Comparison of ENCODE assay signal across 8 cellular contexts in the genomic region with DNA sequence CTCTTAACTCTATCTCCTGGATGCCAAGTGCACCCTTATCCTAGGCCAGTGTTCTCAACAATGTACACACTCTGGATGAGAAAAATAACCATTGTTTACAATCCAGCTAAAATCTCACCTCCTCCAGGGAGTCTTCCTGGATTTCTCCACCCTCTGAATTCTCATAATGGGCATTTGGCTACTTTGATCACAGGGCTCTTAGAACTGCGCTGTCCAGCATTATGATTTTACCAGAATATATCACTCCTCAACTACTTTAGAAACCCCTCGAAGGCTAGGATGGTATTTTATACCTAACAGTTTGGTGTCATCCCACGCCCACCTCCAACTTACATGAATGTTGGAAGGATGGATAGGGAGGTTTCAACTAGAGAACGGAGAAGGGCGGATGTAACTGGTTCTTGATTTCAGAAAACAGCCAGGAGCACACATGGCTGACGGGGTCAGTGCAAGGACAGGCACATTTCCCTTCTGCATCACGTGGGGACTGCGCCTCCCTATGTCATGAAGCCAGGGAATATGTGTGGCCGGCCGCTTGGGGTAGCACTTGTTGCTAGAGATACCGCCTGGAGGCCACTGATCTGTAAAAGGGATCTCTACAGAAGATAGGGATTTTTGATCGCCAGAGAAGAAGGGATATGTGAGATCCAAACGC. TPM values are rescaled to one million over a fixed set of nuclear protein-coding genes. Genes with fewer than 3 reads are reported as not detected.
A peak's percentile ranks its signal among the peaks of the same experiment; 100 is the strongest.
DNase-seq lines count a peak whose midpoint lies in the region; ATAC-seq and TF ChIP-seq lines count a peak whose summit lies in the region.

No MANE protein-coding gene starts in this region.

- H3K9me2 ChIP-seq in GM23248 (ENCODE audit: insufficient read depth), result no peaks in the 10 kb centered on the region

- H3K36me3 ChIP-seq in CD8-positive, alpha-beta T cell (ENCODE audit: insufficient read depth, low read length), result peaks cover 5% of the 10 kb centered on the region
- H3K36me3 ChIP-seq in GM23248 (ENCODE audit: low read depth) (no peaks in the 10 kb centered on the region), neural progenitor cell (no peaks in the 10 kb centered on the region)

- WGBS in GM23248 (ENCODE audit: low coverage in 1 of 2, low lambda C conversion rate in 2 of 2, missing lambda C conversion rate in 2 of 2), 2 experiments, result 17% methylated on average over 13 of the region's 13 CpGs

- in situ Hi-C loops in GM23248 (cut with MboI), result no loop called here

- no peak for ATAC-seq in CD8-positive, alpha-beta T cell
- no peak for ATAC-seq in activated naive CD8-positive, alpha-beta T cell treated with anti-CD3 and anti-CD28 coated beads, Interleukin-2, amount 10 ng/mL, durations not matched to agents 7 days and 5 days (ENCODE audit: low read depth)
- ATAC-seq in GM21576 (IDR thresholded peaks at IDR 0.05; ENCODE audit: unreplicated experiment) (no peak), GM18517 (IDR thresholded peaks at IDR 0.05; ENCODE audit: unreplicated experiment) (no peak)

- no peaks in the 10 kb centered on the region for H3K27me3 ChIP-seq in CD8-positive, alpha-beta T cell (ENCODE audit: insufficient read depth, low read length)
- H3K27me3 ChIP-seq in GM23248 (replicated peaks; ENCODE audit: insufficient read depth) (no peaks in the 10 kb centered on the region), neural progenitor cell (peaks cover 24% of the 10 kb centered on the region)

- H3K36me3 Mint-ChIP-seq in CD8-positive, alpha-beta T cell, result peaks cover 24% of the 10 kb centered on the region
- H3K36me3 Mint-ChIP-seq in activated naive CD8-positive, alpha-beta T cell treated with anti-CD3 and anti-CD28 coated beads, Interleukin-2, amount 10 ng/mL, durations not matched to agents 7 days and 5 days, result peaks cover 20% of the 10 kb centered on the region
- H3K36me3 Mint-ChIP-seq in glutamatergic neuron (ENCODE audit: unreplicated experiment) (no peaks in the 10 kb centered on the region), neural progenitor cell (peaks cover 4% of the 10 kb centered on the region)

- TF ChIP-seq CTCF in CD8-positive, alpha-beta T cell (IDR thresholded peaks at IDR 0.05), result no peak
- no peak for TF ChIP-seq CTCF in glutamatergic neuron (IDR thresholded peaks at IDR 0.05; ENCODE audit: partially characterized antibody, unreplicated experiment)
- TF ChIP-seq CTCF in neural progenitor cell (IDR thresholded peaks at IDR 0.05), result peak; percentile 18

- peak overlapping the region; percentile 88 for H3K4me3 Mint-ChIP-seq in CD8-positive, alpha-beta T cell
- peak overlapping the region; percentile 92 for H3K4me3 Mint-ChIP-seq in activated naive CD8-positive, alpha-beta T cell treated with anti-CD3 and anti-CD28 coated beads, Interleukin-2, amount 10 ng/mL, durations not matched to agents 7 days and 5 days
- peak overlapping the region; percentile 81 for H3K4me3 Mint-ChIP-seq in glutamatergic neuron (ENCODE audit: unreplicated experiment)
- peak overlapping the region; percentile 90 for H3K4me3 Mint-ChIP-seq in neural progenitor cell

- POLR2A ChIA-PET in CD8-positive, alpha-beta T cell (lab: Charles Lee), result interaction anchor here (4.1 kb wide), 1 partner anchor 33 kb away, joined by 51 read pairs; the partner anchor contains the start of gene ZNF862
- POLR2A ChIA-PET in activated naive CD8-positive, alpha-beta T cell treated with anti-CD3 and anti-CD28 coated beads, Interleukin-2, amount 10 ng/mL, durations not matched to agents 7 days and 5 days (lab: Charles Lee), result interaction anchor here (0.6 kb wide), 1 partner anchor 18 kb away, joined by 4 read pairs; no protein-coding TSS in a partner anchor

- H3K4me3 ChIP-seq in CD8-positive, alpha-beta T cell (ENCODE audit: low read depth, low read length), result peak overlapping the region; percentile 80
- H3K4me3 ChIP-seq in GM23248, result peak overlapping the region; percentile 77
- peak overlapping the region; percentile 73 for H3K4me3 ChIP-seq in neural progenitor cell

- H3K4me1 Mint-ChIP-seq in CD8-positive, alpha-beta T cell (ENCODE audit: low read depth), result peaks cover 85% of the 10 kb centered on the region
- peaks cover 70% of the 10 kb centered on the region for H3K4me1 Mint-ChIP-seq in activated naive CD8-positive, alpha-beta T cell treated with anti-CD3 and anti-CD28 coated beads, Interleukin-2, amount 10 ng/mL, durations not matched to agents 7 days and 5 days
- H3K4me1 Mint-ChIP-seq in glutamatergic neuron (ENCODE audit: low read depth, unreplicated experiment), result peaks cover 10% of the 10 kb centered on the region
- peaks cover 29% of the 10 kb centered on the region for H3K4me1 Mint-ChIP-seq in neural progenitor cell

- CTCF ChIA-PET in CD8-positive, alpha-beta T cell (lab: Charles Lee), result interaction anchor here (1.1 to 3.8 kb wide), 4 partner anchors 10 to 65 kb away, joined by 4 to 29 read pairs (median 12); no protein-coding TSS in a partner anchor

- DNase-seq in CD8-positive, alpha-beta T cell, result peak in 1 of 7 experiments; percentile 50
- DNase-seq in GM23248 (peak; percentile 91), NCI-H446 treated with DMSO at 0.1 percent for 48 hours (lab: John Stamatoyannopoulos, UW) (peak; percentile 64), glutamatergic neuron (peak; percentile 65), neural progenitor cell (ENCODE audit: low spot score) (peak; percentile 72)
- DNase-seq in activated naive CD8-positive, alpha-beta T cell treated with anti-CD3 and anti-CD28 coated beads, Interleukin-2, amount 10 ng/mL, durations not matched to agents 7 days and 5 days, result no peak

- H3K9ac ChIP-seq in GM23248 (peak overlapping the region; percentile 67), neural progenitor cell (no peak overlapping the region)

- H3K79me2 ChIP-seq in GM23248 (ENCODE audit: insufficient read depth) (no peaks in the 10 kb centered on the region), neural progenitor cell (ENCODE audit: low read depth) (no peaks in the 10 kb centered on the region)

- peak overlapping the region; percentile 63 for H3K27ac ChIP-seq in CD8-positive, alpha-beta T cell (ENCODE audit: low read depth, low read length)
- peak overlapping the region; percentile 29; the same call in 1 of the 2 replicates for H3K27ac ChIP-seq in GM23248
- H3K27ac ChIP-seq in neural progenitor cell, result no peak overlapping the region

- intact Hi-C loops in CD8-positive, alpha-beta T cell (cut with DNase I, micrococcal nuclease), result loop anchor here (1.0 to 5.0 kb wide), 4 partner anchors 7 to 1470 kb away; partner anchors contain the start of genes NUB1 (in 1 of the 2) and ZNF862 (in 1 of the 2)

- peaks cover 75% of the 10 kb centered on the region for H3K4me1 ChIP-seq in CD8-positive, alpha-beta T cell (ENCODE audit: insufficient read depth, low read length)
- H3K4me1 ChIP-seq in GM23248 (ENCODE audit: insufficient read depth), result no peaks in the 10 kb centered on the region; the same call in 1 of the 2 replicates
- H3K4me1 ChIP-seq in neural progenitor cell, result peaks cover 7% of the 10 kb centered on the region

- no peaks in the 10 kb centered on the region for H4K20me1 ChIP-seq in GM23248 (ENCODE audit: insufficient read depth)
- H4K20me1 ChIP-seq in neural progenitor cell (ENCODE audit: low read depth), result no peaks in the 10 kb centered on the region

- H3K4me2 ChIP-seq in GM23248 (ENCODE audit: unreplicated experiment) (peak overlapping the region; percentile 73), neural progenitor cell (peak overlapping the region; percentile 91)

- H3K9me3 ChIP-seq in CD8-positive, alpha-beta T cell (ENCODE audit: low read length), result no peaks in the 10 kb centered on the region
- H3K9me3 ChIP-seq in GM23248 (ENCODE audit: low read depth), result no peaks in the 10 kb centered on the region
- no peaks in the 10 kb centered on the region for H3K9me3 ChIP-seq in neural progenitor cell (ENCODE audit: low read depth)

- no peaks in the 10 kb centered on the region for H3K27me3 Mint-ChIP-seq in CD8-positive, alpha-beta T cell (ENCODE audit: low read depth)
- H3K27me3 Mint-ChIP-seq in activated naive CD8-positive, alpha-beta T cell treated with anti-CD3 and anti-CD28 coated beads, Interleukin-2, amount 10 ng/mL, durations not matched to agents 7 days and 5 days, result no peaks in the 10 kb centered on the region
- H3K27me3 Mint-ChIP-seq in glutamatergic neuron (ENCODE audit: unreplicated experiment) (no peaks in the 10 kb centered on the region), neural progenitor cell (ENCODE audit: insufficient read depth, low read depth) (peaks cover 20% of the 10 kb centered on the region)

- 0 out of 2 replicates have a peak, but pooled peaks cover 5% of the 10 kb centered on the region for H3F3A ChIP-seq in GM23248 (ENCODE audit: insufficient read depth)
- peaks cover 20% of the 10 kb centered on the region for H3F3A ChIP-seq in neural progenitor cell (ENCODE audit: low read depth)

- H3K9me3 Mint-ChIP-seq in CD8-positive, alpha-beta T cell, result no peaks in the 10 kb centered on the region
- no peaks in the 10 kb centered on the region for H3K9me3 Mint-ChIP-seq in activated naive CD8-positive, alpha-beta T cell treated with anti-CD3 and anti-CD28 coated beads, Interleukin-2, amount 10 ng/mL, durations not matched to agents 7 days and 5 days
- H3K9me3 Mint-ChIP-seq in glutamatergic neuron (ENCODE audit: unreplicated experiment) (peaks cover 7% of the 10 kb centered on the region), neural progenitor cell (no peaks in the 10 kb centered on the region)

- H3K27ac Mint-ChIP-seq in CD8-positive, alpha-beta T cell, result peak overlapping the region; percentile 86
- peak overlapping the region; percentile 88 for H3K27ac Mint-ChIP-seq in activated naive CD8-positive, alpha-beta T cell treated with anti-CD3 and anti-CD28 coated beads, Interleukin-2, amount 10 ng/mL, durations not matched to agents 7 days and 5 days
- H3K27ac Mint-ChIP-seq in glutamatergic neuron (ENCODE audit: unreplicated experiment) (peak overlapping the region; percentile 55), neural progenitor cell (peak overlapping the region; percentile 51)

- H2AFZ ChIP-seq in GM23248, result peak overlapping the region; percentile 92
- H2AFZ ChIP-seq in neural progenitor cell (replicated peaks), result peak overlapping the region; percentile 74

RNA-seq across cellular contexts. Expression of gene ATP6V0E2, which starts 1.2 kb away (rescaled TPM):
- 10 to 100 TPM; 32.9 to 33.5 TPM for total RNA-seq in CD8-positive, alpha-beta T cell
- total RNA-seq in GM23248 (2014; rRNA removed; shearing (Covaris generic)), result 6.9 and 17.7 TPM in 2 replicates
- 7.7 and 8.0 TPM in 2 replicates for polyA plus RNA-seq in GM23248 (2016; fragmentation: Nextera tagmentation; extraction: Ambion mirVana)
- total RNA-seq in activated naive CD8-positive, alpha-beta T cell treated with anti-CD3 and anti-CD28 coated beads, Interleukin-2, amount 10 ng/mL, durations not matched to agents 7 days and 5 days, result 10 to 100 TPM; 74.0 to 81.2 TPM
- total RNA-seq in glutamatergic neuron (ENCODE audit: unreplicated experiment) (67.6 TPM), neural progenitor cell (ENCODE audit: low replicate concordance) (14.6 and 45.2 TPM in 2 replicates)

RNA-seq across cellular contexts. Expression of gene ZNF862, which starts 34.4 kb away (rescaled TPM):
- 10 to 100 TPM; 18.8 TPM for total RNA-seq in CD8-positive, alpha-beta T cell
- total RNA-seq in GM23248 (2014; rRNA removed; shearing (Covaris generic)), result 2.9 and 9.7 TPM in 2 replicates
- 3.3 and 3.5 TPM in 2 replicates for polyA plus RNA-seq in GM23248 (2016; fragmentation: Nextera tagmentation; extraction: Ambion mirVana)
- total RNA-seq in activated naive CD8-positive, alpha-beta T cell treated with anti-CD3 and anti-CD28 coated beads, Interleukin-2, amount 10 ng/mL, durations not matched to agents 7 days and 5 days, result 10 to 100 TPM; 44.1 to 45.6 TPM
- total RNA-seq in glutamatergic neuron (ENCODE audit: unreplicated experiment), result 12.9 TPM
- 5.9 and 12.6 TPM in 2 replicates for total RNA-seq in neural progenitor cell (ENCODE audit: low replicate concordance)
